ENCODE assay signal across 23 cellular contexts in the genomic region with DNA sequence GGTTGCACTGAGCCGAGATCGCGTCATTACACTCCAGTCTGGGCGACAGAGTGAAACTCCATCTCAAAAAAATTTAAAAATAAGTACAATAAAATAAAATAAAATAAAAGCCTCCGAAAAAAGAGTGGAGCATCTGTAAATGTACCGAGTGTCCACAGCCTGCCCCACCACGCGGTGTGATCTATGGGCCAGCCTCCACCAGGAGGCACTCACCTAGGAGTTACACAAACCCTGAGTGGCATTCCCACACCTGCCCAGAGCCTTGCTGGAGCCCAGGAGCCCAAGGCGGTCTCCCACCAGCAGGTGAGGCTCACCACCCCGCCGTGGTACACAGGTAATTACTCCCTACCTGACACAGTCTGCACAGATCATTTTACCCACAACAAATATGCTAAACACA.
"Had no signal": no experiment of that assay in that cellular context is flagged by ENCODE, and none has a peak within 500 bp of the region (broad histone marks: within the 10 kb centered on the region; RNA-seq: fewer than 3 reads in every experiment).

No MANE protein-coding gene starts in this region.

- H3K4me3 Mint-ChIP-seq: activated CD4-positive, alpha-beta T cell treated with anti-CD3 and anti-CD28 coated beads, Interleukin-2, amount 10 ng/mL, durations not matched to agents 7 days and 5 days; activated CD8-positive, alpha-beta memory T cell treated with anti-CD3 and anti-CD28 coated beads, Interleukin-2, amount 10 ng/mL, durations not matched to agents 7 days and 5 days; activated CD8-positive, alpha-beta T cell treated with anti-CD3 and anti-CD28 coated beads for 36 hours; activated naive CD4-positive, alpha-beta T cell treated with anti-CD3 and anti-CD28 coated beads, Interleukin-2, amount 10 ng/mL, durations not matched to agents 7 days and 5 days; dendritic cell treated with granulocyte-macrophage colony-stimulating factor and Interleukin-4, amounts not matched to agents 40 ng/mL and 50 ng/mL, for 4 days; immature natural killer cell; naive B cell; stimulated activated memory B cell treated with anti-CD40 and anti-IgM and Interleukin-4, amounts not matched to agents 10 μg/mL and 1 μg/mL and 100 μg/mL, for 72 hours had no signal

- H3K4me1 Mint-ChIP-seq: activated CD4-positive, alpha-beta T cell treated with anti-CD3 and anti-CD28 coated beads, Interleukin-2, amount 10 ng/mL, durations not matched to agents 7 days and 5 days; activated CD8-positive, alpha-beta memory T cell treated with anti-CD3 and anti-CD28 coated beads, Interleukin-2, amount 10 ng/mL, durations not matched to agents 7 days and 5 days; activated naive CD4-positive, alpha-beta T cell treated with anti-CD3 and anti-CD28 coated beads, Interleukin-2, amount 10 ng/mL, durations not matched to agents 7 days and 5 days; immature natural killer cell; naive B cell; stimulated activated memory B cell treated with anti-CD40 and anti-IgM and Interleukin-4, amounts not matched to agents 10 μg/mL and 1 μg/mL and 100 μg/mL, for 72 hours had no signal

- H2AFZ ChIP-seq: hepatocyte had no signal

- H3K4me2 ChIP-seq: hepatocyte, smooth muscle cell had no signal

- ATAC-seq: activated CD8-positive, alpha-beta memory T cell treated with anti-CD3 and anti-CD28 coated beads, Interleukin-2, amount 10 ng/mL, durations not matched to agents 7 days and 5 days; activated CD8-positive, alpha-beta T cell treated with anti-CD3 and anti-CD28 coated beads for 36 hours; body of pancreas; foreskin keratinocyte; left lung; stimulated activated memory B cell treated with anti-CD40 and anti-IgM and Interleukin-4, amounts not matched to agents 10 μg/mL and 1 μg/mL and 100 μg/mL, for 72 hours had no signal

- H3K27ac ChIP-seq: body of pancreas, foreskin keratinocyte, hepatocyte, left lung, sigmoid colon, stomach, suprapubic skin, tibial nerve, vagina had no signal

- H3K27me3 ChIP-seq: body of pancreas, foreskin keratinocyte, hepatocyte, left lung, sigmoid colon, stomach, suprapubic skin, tibial nerve, vagina had no signal

- H3K27me3 Mint-ChIP-seq: activated CD4-positive, alpha-beta T cell treated with anti-CD3 and anti-CD28 coated beads, Interleukin-2, amount 10 ng/mL, durations not matched to agents 7 days and 5 days; activated CD8-positive, alpha-beta memory T cell treated with anti-CD3 and anti-CD28 coated beads, Interleukin-2, amount 10 ng/mL, durations not matched to agents 7 days and 5 days; activated CD8-positive, alpha-beta T cell treated with anti-CD3 and anti-CD28 coated beads for 36 hours; activated naive CD4-positive, alpha-beta T cell treated with anti-CD3 and anti-CD28 coated beads, Interleukin-2, amount 10 ng/mL, durations not matched to agents 7 days and 5 days; dendritic cell treated with granulocyte-macrophage colony-stimulating factor and Interleukin-4, amounts not matched to agents 40 ng/mL and 50 ng/mL, for 4 days; naive B cell had no signal

- H3K9me3 ChIP-seq: body of pancreas, left lung, sigmoid colon, stomach, suprapubic skin, tibial nerve, vagina had no signal

- H3K27ac Mint-ChIP-seq: activated CD4-positive, alpha-beta T cell treated with anti-CD3 and anti-CD28 coated beads, Interleukin-2, amount 10 ng/mL, durations not matched to agents 7 days and 5 days; activated CD8-positive, alpha-beta memory T cell treated with anti-CD3 and anti-CD28 coated beads, Interleukin-2, amount 10 ng/mL, durations not matched to agents 7 days and 5 days; activated CD8-positive, alpha-beta T cell treated with anti-CD3 and anti-CD28 coated beads for 36 hours; activated naive CD4-positive, alpha-beta T cell treated with anti-CD3 and anti-CD28 coated beads, Interleukin-2, amount 10 ng/mL, durations not matched to agents 7 days and 5 days; dendritic cell treated with granulocyte-macrophage colony-stimulating factor and Interleukin-4, amounts not matched to agents 40 ng/mL and 50 ng/mL, for 4 days; immature natural killer cell; stimulated activated memory B cell treated with anti-CD40 and anti-IgM and Interleukin-4, amounts not matched to agents 10 μg/mL and 1 μg/mL and 100 μg/mL, for 72 hours had no signal

- DNase-seq: activated CD4-positive, alpha-beta T cell treated with anti-CD3 and anti-CD28 coated beads, Interleukin-2, amount 10 ng/mL, durations not matched to agents 7 days and 5 days; activated CD4-positive, CD25-positive, alpha-beta regulatory T cell treated with anti-CD3 and anti-CD28 coated beads, Interleukin-2, amount 50 U/mL, for 72 hours; activated CD8-positive, alpha-beta memory T cell treated with anti-CD3 and anti-CD28 coated beads, Interleukin-2, amount 10 ng/mL, durations not matched to agents 7 days and 5 days; activated CD8-positive, alpha-beta T cell treated with anti-CD3 and anti-CD28 coated beads for 36 hours; activated effector memory CD4-positive, alpha-beta T cell treated with anti-CD3 and anti-CD28 coated beads, Interleukin-2, amount 50 U/mL, for 16 hours; activated naive CD4-positive, alpha-beta T cell treated with anti-CD3 and anti-CD28 coated beads, Interleukin-2, amount 10 ng/mL, durations not matched to agents 7 days and 5 days; activated T-cell treated with anti-CD3 and anti-CD28 coated beads for 4 hours; body of pancreas; effector CD8-positive, alpha-beta T cell; foreskin keratinocyte; immature natural killer cell; left lung; naive B cell; sigmoid colon; stimulated activated CD4-positive, alpha-beta T cell treated with anti-CD3 and anti-CD28 coated beads, Interleukin-15, amount 100 ng/mL, for 24 hours; stomach had no signal

- H3K36me3 Mint-ChIP-seq: activated CD8-positive, alpha-beta memory T cell treated with anti-CD3 and anti-CD28 coated beads, Interleukin-2, amount 10 ng/mL, durations not matched to agents 7 days and 5 days; activated naive CD4-positive, alpha-beta T cell treated with anti-CD3 and anti-CD28 coated beads, Interleukin-2, amount 10 ng/mL, durations not matched to agents 7 days and 5 days; immature natural killer cell; naive B cell; stimulated activated memory B cell treated with anti-CD40 and anti-IgM and Interleukin-4, amounts not matched to agents 10 μg/mL and 1 μg/mL and 100 μg/mL, for 72 hours had no signal

- H3K79me2 ChIP-seq: hepatocyte had no signal

- H3K9me3 Mint-ChIP-seq: activated CD4-positive, alpha-beta T cell treated with anti-CD3 and anti-CD28 coated beads, Interleukin-2, amount 10 ng/mL, durations not matched to agents 7 days and 5 days; activated CD8-positive, alpha-beta T cell treated with anti-CD3 and anti-CD28 coated beads for 36 hours; activated naive CD4-positive, alpha-beta T cell treated with anti-CD3 and anti-CD28 coated beads, Interleukin-2, amount 10 ng/mL, durations not matched to agents 7 days and 5 days; dendritic cell treated with granulocyte-macrophage colony-stimulating factor and Interleukin-4, amounts not matched to agents 40 ng/mL and 50 ng/mL, for 4 days; immature natural killer cell; naive B cell; stimulated activated memory B cell treated with anti-CD40 and anti-IgM and Interleukin-4, amounts not matched to agents 10 μg/mL and 1 μg/mL and 100 μg/mL, for 72 hours had no signal

- H3K4me1 ChIP-seq: body of pancreas, foreskin keratinocyte, left lung, suprapubic skin, vagina had no signal
